1 cellular context compared by ENCODE assay signal in the genomic region with DNA sequence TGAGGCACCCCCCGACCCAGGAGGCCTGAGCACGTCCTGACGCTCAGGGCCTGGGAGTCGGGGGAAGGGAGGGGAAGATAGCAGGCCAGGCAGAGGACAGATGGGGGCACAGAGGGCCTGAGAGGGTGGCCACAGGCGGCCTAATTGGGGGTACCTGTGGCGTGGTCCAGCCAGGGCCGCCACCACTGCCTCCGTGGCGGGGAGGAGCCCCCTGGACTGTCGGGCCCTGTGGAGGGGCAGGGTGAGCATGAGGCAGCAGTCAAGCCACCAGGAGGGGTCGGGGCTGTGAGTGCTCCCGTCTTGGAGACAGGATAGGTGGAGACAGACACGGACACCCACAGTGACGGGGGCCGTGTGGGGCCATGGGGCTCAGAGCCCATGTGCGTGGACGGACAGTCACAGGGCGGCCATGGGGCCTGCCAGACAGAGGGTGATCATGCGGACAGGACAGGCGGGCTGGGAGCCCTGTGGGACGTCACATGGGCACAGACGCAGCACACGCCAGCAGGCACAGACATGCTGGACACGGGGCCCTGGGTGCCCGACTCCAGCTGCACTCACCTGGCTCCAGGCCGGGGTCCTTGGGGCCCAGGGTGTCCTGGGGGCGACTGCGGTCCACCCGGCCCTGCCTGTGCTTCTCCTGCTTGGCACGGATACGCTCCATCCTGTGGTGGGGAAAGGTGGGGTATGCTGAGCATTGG.
TF ChIP-seq lines count a peak whose summit lies in the region.

No MANE protein-coding gene starts in this region.

TF ChIP-seq in SK-N-SH, 30 proteins besides CTCF, POLR2A, EP300 and RAD21 (continued from another document):
- TF ChIP-seq REST (IDR thresholded peaks at IDR 0.05; ENCODE audit: low read depth, low read length), result no peak
- TF ChIP-seq MEF2A (IDR thresholded peaks at IDR 0.05; ENCODE audit: borderline replicate concordance, low read depth), result no peak
- TF ChIP-seq PBX3 (IDR thresholded peaks at IDR 0.05), result no peak
- no peak for TF ChIP-seq TCF12 (IDR thresholded peaks at IDR 0.05)
